In the genomic region with DNA sequence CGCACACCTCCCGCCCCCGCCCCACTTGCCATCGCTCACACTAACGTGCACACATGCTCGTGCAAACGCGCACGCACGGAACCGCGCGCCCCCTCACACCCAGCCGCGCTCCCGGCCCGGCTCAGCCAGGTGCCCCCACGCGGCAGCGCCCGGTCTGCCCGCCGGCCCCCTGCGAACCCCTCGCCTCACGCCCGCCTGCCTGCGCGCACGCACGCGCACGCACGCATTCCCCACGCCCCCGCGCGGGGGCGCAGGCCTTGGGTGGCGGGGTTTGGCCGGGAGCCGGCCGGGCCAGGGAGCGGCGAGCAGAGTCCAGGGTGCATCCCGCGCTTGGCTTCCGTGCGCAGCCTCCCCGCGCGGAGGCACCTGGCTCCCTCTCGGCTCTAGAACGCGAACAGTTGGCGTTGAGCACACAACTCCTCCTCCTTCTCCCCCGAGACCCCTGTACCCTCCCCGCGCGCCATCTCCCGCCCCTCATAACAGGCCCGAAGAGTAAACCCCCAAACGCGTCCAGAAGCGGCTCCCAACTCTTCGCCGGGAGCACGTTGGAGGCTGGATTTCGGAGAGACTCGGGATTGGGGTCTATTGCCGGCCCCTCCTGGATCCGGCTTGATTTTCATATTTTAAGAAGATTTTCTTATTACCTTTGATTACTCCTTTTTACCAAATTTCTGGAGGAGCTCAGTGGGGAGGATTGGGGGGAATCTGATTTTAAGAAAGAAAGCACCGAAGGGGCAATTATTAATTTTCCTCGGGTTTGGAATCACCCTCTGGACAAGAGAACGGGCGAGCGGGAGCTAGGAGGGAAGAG, we compare ENCODE assay signal across 13 cellular contexts. TPM values are rescaled to one million over a fixed set of nuclear protein-coding genes. Genes with fewer than 3 reads are reported as not detected.
DNase-seq lines count a peak whose midpoint lies in the region; ATAC-seq and TF ChIP-seq lines count a peak whose summit lies in the region.
"Had no signal": no experiment of that assay in that cellular context is flagged by ENCODE, and none has a peak within 500 bp of the region (broad histone marks: within the 10 kb centered on the region; RNA-seq: fewer than 3 reads in every experiment).

No MANE protein-coding gene starts in this region.

- no peak overlapping the region for H3K27ac ChIP-seq in suprapubic skin
- H3K27ac ChIP-seq: ovary, Peyer's patch, thoracic aorta had no signal

- TF ChIP-seq EP300 in suprapubic skin (IDR thresholded peaks at IDR 0.05), result no peak

- H3K36me3 Mint-ChIP-seq in activated naive CD8-positive, alpha-beta T cell treated with anti-CD3 and anti-CD28 coated beads for 36 hours, result no peaks in the 10 kb centered on the region
- no peaks in the 10 kb centered on the region for H3K36me3 Mint-ChIP-seq in activated naive CD8-positive, alpha-beta T cell treated with anti-CD3 and anti-CD28 coated beads, Interleukin-2, amount 50 U/mL, for 24 hours (ENCODE audit: low read depth)

- TF ChIP-seq POLR2A in suprapubic skin (IDR thresholded peaks at IDR 0.05), result no peak

- peaks cover 82% of the 10 kb centered on the region for H3K27me3 Mint-ChIP-seq in activated naive CD8-positive, alpha-beta T cell treated with anti-CD3 and anti-CD28 coated beads for 36 hours
- peaks cover 65% of the 10 kb centered on the region for H3K27me3 Mint-ChIP-seq in activated naive CD8-positive, alpha-beta T cell treated with anti-CD3 and anti-CD28 coated beads, Interleukin-2, amount 50 U/mL, for 24 hours

- no peaks in the 10 kb centered on the region for H3K36me3 ChIP-seq in suprapubic skin
- H3K36me3 ChIP-seq: ovary, Peyer's patch, thoracic aorta had no signal

- in situ Hi-C loops in astrocyte of the spinal cord (cut with HindIII; ENCODE audit: low sequenced_read_pairs), result no loop called here

- ATAC-seq in activated naive CD8-positive, alpha-beta T cell treated with anti-CD3 and anti-CD28 coated beads, Interleukin-2, amount 50 U/mL, for 24 hours, result no peak
- ATAC-seq in GM19467 (IDR thresholded peaks at IDR 0.05; ENCODE audit: unreplicated experiment), result no peak

- no peak overlapping the region for H3K27ac Mint-ChIP-seq in activated naive CD8-positive, alpha-beta T cell treated with anti-CD3 and anti-CD28 coated beads for 36 hours
- H3K27ac Mint-ChIP-seq in activated naive CD8-positive, alpha-beta T cell treated with anti-CD3 and anti-CD28 coated beads, Interleukin-2, amount 50 U/mL, for 24 hours, result no peak overlapping the region

- peaks cover 39% of the 10 kb centered on the region for H3K4me1 ChIP-seq in suprapubic skin

- H3K27me3 ChIP-seq in suprapubic skin, result peaks cover 92% of the 10 kb centered on the region
- H3K27me3 ChIP-seq: ovary had no signal

- no peaks in the 10 kb centered on the region for H3K9me3 ChIP-seq in suprapubic skin
- H3K9me3 ChIP-seq: ovary, Peyer's patch, thoracic aorta had no signal

- TF ChIP-seq CTCF in astrocyte of the spinal cord (IDR thresholded peaks at IDR 0.05; ENCODE audit: low read depth, low read length) (no peak), suprapubic skin (IDR thresholded peaks at IDR 0.05) (no peak)

- peak overlapping the region; percentile 44 for H3K4me3 Mint-ChIP-seq in activated naive CD8-positive, alpha-beta T cell treated with anti-CD3 and anti-CD28 coated beads for 36 hours
- no peak overlapping the region for H3K4me3 Mint-ChIP-seq in activated naive CD8-positive, alpha-beta T cell treated with anti-CD3 and anti-CD28 coated beads, Interleukin-2, amount 50 U/mL, for 24 hours

- no peak for DNase-seq in activated naive CD8-positive, alpha-beta T cell treated with anti-CD3 and anti-CD28 coated beads for 36 hours
- DNase-seq in activated naive CD8-positive, alpha-beta T cell treated with anti-CD3 and anti-CD28 coated beads, Interleukin-2, amount 50 U/mL, for 24 hours, result no peak
- DNase-seq in astrocyte of the spinal cord (ENCODE audit: low read depth, low spot score), result peak; percentile 14
- DNase-seq in left kidney (ENCODE audit: low read depth, low spot score), result peak; percentile 60
- DNase-seq in suprapubic skin (ENCODE audit: low spot score in 2 of 2), result no peak
- no peak for DNase-seq in HuH-7.5 (ENCODE audit: low spot score)
- DNase-seq in COR-L47 (lab: John Stamatoyannopoulos, UW), result no peak
- DNase-seq: activated CD8-positive, alpha-beta memory T cell treated with anti-CD3 and anti-CD28 coated beads, Interleukin-2, amount 50 U/mL, for 4 hours; NCI-H2171 treated with DMSO at 0.1 percent for 48 hours; Peyer's patch had no signal

- no peaks in the 10 kb centered on the region for H3K9me3 Mint-ChIP-seq in activated naive CD8-positive, alpha-beta T cell treated with anti-CD3 and anti-CD28 coated beads for 36 hours
- H3K9me3 Mint-ChIP-seq in activated naive CD8-positive, alpha-beta T cell treated with anti-CD3 and anti-CD28 coated beads, Interleukin-2, amount 50 U/mL, for 24 hours, result no peaks in the 10 kb centered on the region

- H3K4me3 ChIP-seq in astrocyte of the spinal cord (ENCODE audit: low read depth, low read length) (no peak overlapping the region), suprapubic skin (peak overlapping the region; percentile 39)
- H3K4me3 ChIP-seq: ovary, thoracic aorta had no signal

- WGBS in suprapubic skin, result 1% methylated on average over 49 of the region's 77 CpGs

- H3K4me1 Mint-ChIP-seq in activated naive CD8-positive, alpha-beta T cell treated with anti-CD3 and anti-CD28 coated beads for 36 hours, result peaks cover 8% of the 10 kb centered on the region
- peaks cover 7% of the 10 kb centered on the region for H3K4me1 Mint-ChIP-seq in activated naive CD8-positive, alpha-beta T cell treated with anti-CD3 and anti-CD28 coated beads, Interleukin-2, amount 50 U/mL, for 24 hours

RNA-seq across cellular contexts. Expression of gene SORCS3, which starts 0.5 kb away (rescaled TPM):
- total RNA-seq in activated naive CD8-positive, alpha-beta T cell treated with anti-CD3 and anti-CD28 coated beads for 36 hours, result not detected
- total RNA-seq in suprapubic skin, result under 1 TPM; 0.16 to 0.19 (median 0.18) TPM
- total RNA-seq: thoracic aorta had no signal

Comparison
In these comparisons a context has a peak if more than half of its experiments do, and no peak if none do; other contexts are left out.
1. DNase-seq: peak in astrocyte of the spinal cord (single experiment) and left kidney (single experiment); none in activated naive CD8-positive, alpha-beta T cell treated with anti-CD3 and anti-CD28 coated beads for 36 hours (single experiment), activated naive CD8-positive, alpha-beta T cell treated with anti-CD3 and anti-CD28 coated beads, Interleukin-2, amount 50 U/mL, for 24 hours (single experiment), suprapubic skin (0 of 2), HuH-7.5 (single experiment) and COR-L47 (single experiment).